ENCODE assay signal across 2 cellular contexts in genomic region chr3:58353722-58354553, GRCh38.
TF ChIP-seq lines count a peak whose summit lies in the region.

No MANE protein-coding gene starts in this region.

TF ChIP-seq in Ishikawa, 13 proteins besides CTCF, POLR2A, EP300 and RAD21:
- no peak for TF ChIP-seq EGR1 (IDR thresholded peaks at IDR 0.05)
- 0 out of 2 replicates have a peak, but pooled peaks have one; percentile 6 for TF ChIP-seq CEBPB (IDR thresholded peaks at IDR 0.05)
- TF ChIP-seq CREB1 (IDR thresholded peaks at IDR 0.05; ENCODE audit: low read depth): no peak
- no peak for TF ChIP-seq YY1 (IDR thresholded peaks at IDR 0.05; ENCODE audit: low read depth)
- no peak for TF ChIP-seq FOXM1 (IDR thresholded peaks at IDR 0.05; ENCODE audit: borderline replicate concordance, low read depth)

TF ChIP-seq in HepG2, 621 proteins besides CTCF, POLR2A, EP300 and RAD21:
- TF ChIP-seq CEBPZ (IDR thresholded peaks at IDR 0.05; ENCODE audit: low read length) (no peak), ZNF34 (CRISPR knock-in tag; IDR thresholded peaks at IDR 0.05; ENCODE audit: borderline replicate concordance) (no peak), ZNF646 (CRISPR knock-in tag; IDR thresholded peaks at IDR 0.05) (no peak), HBP1 (CRISPR knock-in tag; IDR thresholded peaks at IDR 0.05; ENCODE audit: low read depth) (no peak), CEBPB (IDR thresholded peaks at IDR 0.05; ENCODE audit: borderline replicate concordance, low read depth, low read length) (peak; percentile 34; the same call in 1 of the 2 replicates), ATRX (CRISPR knock-in tag; IDR thresholded peaks at IDR 0.05; ENCODE audit: borderline replicate concordance) (no peak), ATF5 (CRISPR knock-in tag; IDR thresholded peaks at IDR 0.05; ENCODE audit: low read depth) (no peak)
TF ChIP-seq in HepG2: peak in this region for 1.
